In the genomic region with DNA sequence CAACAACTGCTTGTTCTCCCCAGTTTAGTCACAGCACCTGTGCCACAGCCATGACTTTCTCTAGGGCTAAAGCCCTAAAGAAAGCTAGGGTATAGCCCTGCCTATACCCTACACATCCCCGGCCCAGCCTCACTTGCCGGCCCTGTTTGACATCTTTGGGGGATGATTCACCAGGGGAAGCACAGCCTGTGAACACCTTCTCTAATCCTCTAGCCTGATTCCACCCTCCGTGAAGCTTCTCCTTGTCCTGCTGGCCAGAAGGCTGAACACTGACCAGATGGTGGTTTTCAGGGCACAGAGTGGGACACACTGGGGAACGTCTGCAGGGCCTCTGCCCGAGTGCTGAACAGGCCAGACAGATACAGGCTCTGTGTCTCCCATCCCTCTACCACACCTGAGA, we compare ENCODE assay signal across 20 cellular contexts. TPM values are rescaled to one million over a fixed set of nuclear protein-coding genes. Genes with fewer than 3 reads are reported as not detected.
A peak's percentile ranks its signal among the peaks of the same experiment; 100 is the strongest.
DNase-seq lines count a peak whose midpoint lies in the region; ATAC-seq and TF ChIP-seq lines count a peak whose summit lies in the region.
"Had no signal": no experiment of that assay in that cellular context is flagged by ENCODE, and none has a peak within 500 bp of the region (broad histone marks: within the 10 kb centered on the region; RNA-seq: fewer than 3 reads in every experiment).

No MANE protein-coding gene starts in this region.

- no peak overlapping the region for H3K27ac Mint-ChIP-seq in GM23338
- H3K27ac Mint-ChIP-seq in stimulated activated effector memory CD8-positive, alpha-beta T cell treated with anti-CD3 and anti-CD28 coated beads, Interleukin-12 subunit alpha, Interleukin-12 subunit beta, amount 100 ng/mL, for 72 hours = peak overlapping the region; percentile 44
- H3K27ac Mint-ChIP-seq in activated CD8-positive, alpha-beta T cell treated with anti-CD3 and anti-CD28 coated beads, Interleukin-2, amount 10 ng/mL, durations not matched to agents 7 days and 5 days = no peak overlapping the region
- H3K27ac Mint-ChIP-seq: activated T-cell treated with anti-CD3 and anti-CD28 coated beads, Interleukin-2, amount 50 U/mL, for 24 hours; CD8-positive, alpha-beta T cell; progenitor cell of endocrine pancreas had no signal

- intact Hi-C loops in left ventricle myocardium inferior (cut with micrococcal nuclease) = no loop called here
- intact Hi-C loops in head of caudate nucleus (cut with DNase I) = no loop called here

- no peaks in the 10 kb centered on the region for H3K27me3 ChIP-seq in GM23338 (ENCODE audit: insufficient read depth)
- no peaks in the 10 kb centered on the region for H3K27me3 ChIP-seq in left ventricle myocardium inferior (ENCODE audit: low read depth)
- H3K27me3 ChIP-seq: heart right ventricle had no signal

- no peaks in the 10 kb centered on the region for H3K9me3 ChIP-seq in left ventricle myocardium inferior (replicated peaks)
- H3K9me3 ChIP-seq: heart right ventricle had no signal

- H3F3A ChIP-seq in GM23338 (replicated peaks; ENCODE audit: low read depth) = peaks cover 8% of the 10 kb centered on the region; the same call in 1 of the 2 replicates

- POLR2A ChIA-PET in RWPE1 (lab: Yijun Ruan, JAX; ENCODE audit: low non-redundant PET) = no interaction called here
- POLR2A ChIA-PET in activated CD8-positive, alpha-beta T cell treated with anti-CD3 and anti-CD28 coated beads, Interleukin-2, amount 10 ng/mL, durations not matched to agents 7 days and 5 days (lab: Charles Lee) = interaction anchor here (1.0 to 2.5 kb wide), 2 partner anchors 298 to 305 kb away, joined by 3 to 9 read pairs; a partner anchor contains a TSS

- H3K27ac ChIP-seq in GM23338 (ENCODE audit: low read depth) (peak overlapping the region; percentile 39; the same call in 1 of the 2 replicates), RWPE1 (no peak overlapping the region), left ventricle myocardium inferior (replicated peaks) (no peak overlapping the region)
- H3K27ac ChIP-seq: heart right ventricle, HL-60 had no signal

- H3K9me2 ChIP-seq in GM23338 (ENCODE audit: insufficient read depth) = no peaks in the 10 kb centered on the region

- CTCF ChIA-PET in RWPE1 (lab: Yijun Ruan, JAX) = interaction anchor here (0.5 to 2.4 kb wide), 4 partner anchors 8 to 385 kb away, joined by 3 to 10 read pairs (median 8); no protein-coding TSS in a partner anchor
- CTCF ChIA-PET in activated CD8-positive, alpha-beta T cell treated with anti-CD3 and anti-CD28 coated beads, Interleukin-2, amount 10 ng/mL, durations not matched to agents 7 days and 5 days (lab: Charles Lee) = interaction anchor here (1.1 to 8.3 kb wide), 8 partner anchors 10 to 582 kb away, joined by 3 to 124 read pairs (median 6); a partner anchor contains a TSS

- H3K4me3 ChIP-seq in GM23338 (no peak overlapping the region), left ventricle myocardium inferior (no peak overlapping the region)
- H3K4me3 ChIP-seq: heart right ventricle had no signal

- no peak for TF ChIP-seq CTCF in GM23338 (conservative IDR thresholded peaks at IDR 0.05; ENCODE audit: low read depth in 2 of 2)
- no peak for TF ChIP-seq CTCF in RWPE1 (conservative IDR thresholded peaks at IDR 0.05; ENCODE audit: low read depth)
- TF ChIP-seq CTCF in left ventricle myocardium inferior (IDR thresholded peaks at IDR 0.05; ENCODE audit: borderline replicate concordance) = no peak

- no peaks in the 10 kb centered on the region for H3K36me3 Mint-ChIP-seq in GM23338 (ENCODE audit: low read depth)
- H3K36me3 Mint-ChIP-seq in stimulated activated effector memory CD8-positive, alpha-beta T cell treated with anti-CD3 and anti-CD28 coated beads, Interleukin-12 subunit alpha, Interleukin-12 subunit beta, amount 100 ng/mL, for 72 hours = peaks cover 4% of the 10 kb centered on the region
- no peaks in the 10 kb centered on the region for H3K36me3 Mint-ChIP-seq in activated CD8-positive, alpha-beta T cell treated with anti-CD3 and anti-CD28 coated beads, Interleukin-2, amount 10 ng/mL, durations not matched to agents 7 days and 5 days (ENCODE audit: low read depth)
- H3K36me3 Mint-ChIP-seq: CD8-positive, alpha-beta T cell had no signal

- H3K79me2 ChIP-seq in GM23338 (replicated peaks; ENCODE audit: insufficient read depth) = peaks cover 66% of the 10 kb centered on the region

- ATAC-seq in GM23338 (no peak), esophagus mucosa (peak; percentile 90)
- ATAC-seq in stimulated activated effector memory CD8-positive, alpha-beta T cell treated with anti-CD3 and anti-CD28 coated beads, Interleukin-12 subunit alpha, Interleukin-12 subunit beta, amount 100 ng/mL, for 72 hours = no peak
- no peak for ATAC-seq in activated CD8-positive, alpha-beta T cell treated with anti-CD3 and anti-CD28 coated beads, Interleukin-2, amount 10 ng/mL, durations not matched to agents 7 days and 5 days
- ATAC-seq: heart right ventricle had no signal

- H3K4me1 Mint-ChIP-seq in GM23338 = peaks cover 51% of the 10 kb centered on the region
- peaks cover 60% of the 10 kb centered on the region for H3K4me1 Mint-ChIP-seq in stimulated activated effector memory CD8-positive, alpha-beta T cell treated with anti-CD3 and anti-CD28 coated beads, Interleukin-12 subunit alpha, Interleukin-12 subunit beta, amount 100 ng/mL, for 72 hours
- peaks cover 64% of the 10 kb centered on the region for H3K4me1 Mint-ChIP-seq in activated CD8-positive, alpha-beta T cell treated with anti-CD3 and anti-CD28 coated beads, Interleukin-2, amount 10 ng/mL, durations not matched to agents 7 days and 5 days (ENCODE audit: low read depth)

- H3K4me3 Mint-ChIP-seq in GM23338 = no peak overlapping the region
- H3K4me3 Mint-ChIP-seq in stimulated activated effector memory CD8-positive, alpha-beta T cell treated with anti-CD3 and anti-CD28 coated beads, Interleukin-12 subunit alpha, Interleukin-12 subunit beta, amount 100 ng/mL, for 72 hours = no peak overlapping the region
- H3K4me3 Mint-ChIP-seq in activated CD8-positive, alpha-beta T cell treated with anti-CD3 and anti-CD28 coated beads, Interleukin-2, amount 10 ng/mL, durations not matched to agents 7 days and 5 days = no peak overlapping the region
- H3K4me3 Mint-ChIP-seq: activated CD4-positive, alpha-beta T cell treated with anti-CD3 and anti-CD28 coated beads, Interleukin-2, amount 10 ng/mL, durations not matched to agents 7 days and 5 days; activated T-cell treated with anti-CD3 and anti-CD28 coated beads, Interleukin-2, amount 50 U/mL, for 24 hours; CD8-positive, alpha-beta T cell had no signal

- H3K36me3 ChIP-seq in GM23338 (ENCODE audit: insufficient read depth) (no peaks in the 10 kb centered on the region), left ventricle myocardium inferior (no peaks in the 10 kb centered on the region)
- H3K36me3 ChIP-seq: heart right ventricle had no signal

- DNase-seq in GM23338 (ENCODE audit: low spot score) (no peak), RWPE1 (ENCODE audit: low spot score) (peak; percentile 36), NCI-H2029 (lab: John Stamatoyannopoulos, UW) (no peak), left ventricle myocardium inferior (no peak), head of caudate nucleus (no peak)
- no peak for DNase-seq in stimulated activated effector memory CD8-positive, alpha-beta T cell treated with anti-CD3 and anti-CD28 coated beads, Interleukin-12 subunit alpha, Interleukin-12 subunit beta, amount 100 ng/mL, for 72 hours (ENCODE audit: low spot score in 2 of 2)
- DNase-seq in activated CD8-positive, alpha-beta T cell treated with anti-CD3 and anti-CD28 coated beads, Interleukin-2, amount 10 ng/mL, durations not matched to agents 7 days and 5 days = no peak
- DNase-seq: activated CD4-positive, alpha-beta T cell treated with anti-CD3 and anti-CD28 coated beads, Interleukin-2, amount 10 ng/mL, durations not matched to agents 7 days and 5 days; activated T-cell treated with anti-CD3 and anti-CD28 coated beads, Interleukin-2, amount 50 U/mL, for 24 hours; CD8-positive, alpha-beta T cell; heart right ventricle; Karpas-422; left cardiac atrium; NCI-H1436; NCI-H446 treated with DMSO at 0.1 percent for 48 hours; RPMI8226; T-helper 9 cell had no signal

- H3K9me3 Mint-ChIP-seq in GM23338 = no peaks in the 10 kb centered on the region
- H3K9me3 Mint-ChIP-seq in stimulated activated effector memory CD8-positive, alpha-beta T cell treated with anti-CD3 and anti-CD28 coated beads, Interleukin-12 subunit alpha, Interleukin-12 subunit beta, amount 100 ng/mL, for 72 hours = no peaks in the 10 kb centered on the region
- H3K9me3 Mint-ChIP-seq in activated CD8-positive, alpha-beta T cell treated with anti-CD3 and anti-CD28 coated beads, Interleukin-2, amount 10 ng/mL, durations not matched to agents 7 days and 5 days (ENCODE audit: insufficient read depth) = no peaks in the 10 kb centered on the region
- H3K9me3 Mint-ChIP-seq: activated CD4-positive, alpha-beta T cell treated with anti-CD3 and anti-CD28 coated beads, Interleukin-2, amount 10 ng/mL, durations not matched to agents 7 days and 5 days; activated T-cell treated with anti-CD3 and anti-CD28 coated beads, Interleukin-2, amount 50 U/mL, for 24 hours; CD8-positive, alpha-beta T cell had no signal

- no peak overlapping the region for H2AFZ ChIP-seq in GM23338

- peak overlapping the region; percentile 46; the same call in 1 of the 2 replicates for H3K4me2 ChIP-seq in GM23338

- H3K4me1 ChIP-seq in GM23338 (ENCODE audit: insufficient read depth) (peaks cover 48% of the 10 kb centered on the region), left ventricle myocardium inferior (peaks cover 54% of the 10 kb centered on the region)

- H3K27me3 Mint-ChIP-seq in GM23338 (ENCODE audit: insufficient read depth, low read depth, poor library complexity) = peaks cover 2% of the 10 kb centered on the region
- no peaks in the 10 kb centered on the region for H3K27me3 Mint-ChIP-seq in activated CD8-positive, alpha-beta T cell treated with anti-CD3 and anti-CD28 coated beads, Interleukin-2, amount 10 ng/mL, durations not matched to agents 7 days and 5 days (ENCODE audit: low read depth)
- H3K27me3 Mint-ChIP-seq: activated CD4-positive, alpha-beta T cell treated with anti-CD3 and anti-CD28 coated beads, Interleukin-2, amount 10 ng/mL, durations not matched to agents 7 days and 5 days; activated T-cell treated with anti-CD3 and anti-CD28 coated beads, Interleukin-2, amount 50 U/mL, for 24 hours; progenitor cell of endocrine pancreas had no signal

- H4K20me1 ChIP-seq in GM23338 (replicated peaks; ENCODE audit: insufficient read depth) = 0 out of 2 replicates have a peak, but pooled peaks cover 4% of the 10 kb centered on the region

RNA-seq across cellular contexts. Expression of a gene that starts 6.0 kb away (rescaled TPM):
- total RNA-seq in GM23338 (2014; rRNA removed; shearing (Covaris generic)) = 17.3 and 24.1 TPM in 2 replicates
- polyA plus RNA-seq in GM23338 (2016; fragmentation: Nextera tagmentation; extraction: Ambion mirVana) = 8.4 and 9.9 TPM in 2 replicates
- total RNA-seq in esophagus mucosa (17.7 TPM), left ventricle myocardium inferior (24.6 TPM)
- total RNA-seq in activated CD8-positive, alpha-beta T cell treated with anti-CD3 and anti-CD28 coated beads, Interleukin-2, amount 10 ng/mL, durations not matched to agents 7 days and 5 days = 10 to 100 TPM; 32.8 to 38.5 TPM

RNA-seq across cellular contexts. Expression of a gene that starts 8.1 kb away (rescaled TPM):
- 56.5 and 58.2 TPM in 2 replicates for total RNA-seq in GM23338 (2014; rRNA removed; shearing (Covaris generic))
- polyA plus RNA-seq in GM23338 (2016; fragmentation: Nextera tagmentation; extraction: Ambion mirVana) = 25.7 and 26.5 TPM in 2 replicates
- total RNA-seq in esophagus mucosa (14.5 TPM), left ventricle myocardium inferior (110 TPM)
- total RNA-seq in activated CD8-positive, alpha-beta T cell treated with anti-CD3 and anti-CD28 coated beads, Interleukin-2, amount 10 ng/mL, durations not matched to agents 7 days and 5 days = 10 to 100 TPM; 31.9 TPM
